22 cellular contexts compared by ENCODE assay signal in the genomic region with DNA sequence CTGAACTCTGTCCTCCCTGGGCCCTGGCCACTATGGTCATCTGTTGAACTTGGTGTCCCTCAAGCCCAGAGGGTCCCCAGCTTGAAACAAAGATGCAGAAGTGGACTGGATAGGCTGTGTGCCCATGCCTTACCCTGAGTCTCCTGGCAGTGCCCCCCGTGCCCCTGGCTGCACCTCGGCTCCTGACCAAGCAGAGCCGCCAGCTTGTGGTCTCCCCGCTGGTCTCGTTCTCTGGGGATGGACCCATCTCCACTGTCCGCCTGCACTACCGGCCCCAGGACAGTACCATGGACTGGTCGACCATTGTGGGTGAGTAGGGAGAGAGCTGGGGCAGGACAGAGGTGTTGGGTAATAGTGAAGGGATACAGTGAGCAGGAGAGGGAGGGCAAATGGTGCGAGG. TPM values are rescaled to one million over a fixed set of nuclear protein-coding genes. Genes with fewer than 3 reads are reported as not detected.
DNase-seq lines count a peak whose midpoint lies in the region; ATAC-seq, FAIRE-seq and TF ChIP-seq lines count a peak whose summit lies in the region.
"Had no signal": no experiment of that assay in that cellular context is flagged by ENCODE, and none has a peak within 500 bp of the region (broad histone marks: within the 10 kb centered on the region; RNA-seq: fewer than 3 reads in every experiment).

No MANE protein-coding gene starts in this region.

- H4K8ac ChIP-seq in H1 (ENCODE audit: extremely low read depth, insufficient read depth, low read length): peak overlapping the region; percentile 38; the same call in 1 of the 2 replicates
- no peak overlapping the region for H4K8ac ChIP-seq in neuronal stem cell (ENCODE audit: low read depth, low read length)

- H3K9me3 ChIP-seq in H1 (ENCODE audit: insufficient read depth in 2 of 2, low read depth in 1 of 2, low read length in 1 of 2) (no peaks in the 10 kb centered on the region), left lung (no peaks in the 10 kb centered on the region), neuronal stem cell (replicated peaks in 1 of 2; ENCODE audit: control insufficient read depth in 2 of 2, insufficient read depth in 1 of 2, low read depth in 1 of 2, low read length in 2 of 2) (no peaks in the 10 kb centered on the region), spleen (no peaks in the 10 kb centered on the region), HAP-1 (no peaks in the 10 kb centered on the region)
- H3K9me3 ChIP-seq: BE2C had no signal

- H3K36me3 ChIP-seq in H1 (ENCODE audit: control insufficient read depth in 2 of 4, insufficient read depth in 4 of 4, low read length in 3 of 4) (no peaks in the 10 kb centered on the region), left lung (peaks cover 0 to 32% of the 10 kb centered on the region in 2 donors), neuronal stem cell (replicated peaks in 1 of 2; ENCODE audit: control insufficient read depth in 2 of 2, insufficient read depth in 2 of 2, low read length in 2 of 2) (no peaks in the 10 kb centered on the region), spleen (peaks cover 0 to 56% (median 0%) of the 10 kb centered on the region in 6 donors), HAP-1 (replicated peaks) (no peaks in the 10 kb centered on the region)
- H3K36me3 ChIP-seq: BE2C had no signal

- no peak overlapping the region for H3K23ac ChIP-seq in H1 (ENCODE audit: insufficient read length)
- H3K23ac ChIP-seq in neuronal stem cell (ENCODE audit: low read depth, low read length, poor library complexity): no peak overlapping the region

- H3K4me3 ChIP-seq in H1 (ENCODE audit: extremely low read depth in 1 of 4, insufficient read depth in 2 of 4, low read depth in 3 of 4, low read length in 4 of 4) (no peak overlapping the region), left lung (no peak overlapping the region), neuronal stem cell (ENCODE audit: low read length in 2 of 2) (peak overlapping the region in 1 of 2 donors; percentile 16), spleen (no peak overlapping the region), HAP-1 (no peak overlapping the region)

- intact Hi-C loops in left lung (cut with DNase I) (no loop called here), spleen (cut with DNase I; ENCODE audit: low total_unique reads) (no loop called here)

- H3K14ac ChIP-seq in H1 (ENCODE audit: insufficient read length) (no peak overlapping the region), neuronal stem cell (ENCODE audit: low read length) (no peak overlapping the region)

- H4K5ac ChIP-seq in H1 (ENCODE audit: insufficient read length, low read depth, low read length): no peak overlapping the region

- H3K18ac ChIP-seq in H1 (ENCODE audit: extremely low read depth, low read length) (no peak overlapping the region), neuronal stem cell (ENCODE audit: low read length) (peak overlapping the region; percentile 42)

- H3K23me2 ChIP-seq in H1 (ENCODE audit: low read depth, low read length): no peaks in the 10 kb centered on the region

- no peak overlapping the region for H3K27ac ChIP-seq in H1 (ENCODE audit: low read depth, low read length)
- no peak overlapping the region for H3K27ac ChIP-seq in left lung
- no peak overlapping the region for H3K27ac ChIP-seq in neuronal stem cell (replicated peaks; ENCODE audit: low read length)
- peak overlapping the region in 1 of 8 donors; percentile 5 for H3K27ac ChIP-seq in spleen
- H3K27ac ChIP-seq: HL-60 had no signal

- no peak overlapping the region for H3K9ac ChIP-seq in H1 (replicated peaks in 1 of 4; ENCODE audit: extremely low read depth in 1 of 4, low read depth in 3 of 4, low read length in 3 of 4)
- H3K9ac ChIP-seq in neuronal stem cell (ENCODE audit: low read depth, low read length, poor library complexity): no peak overlapping the region

- no peak overlapping the region for H3K56ac ChIP-seq in H1 (replicated peaks; ENCODE audit: insufficient read length, low read depth, low read length)

- H3K27me3 ChIP-seq in H1 (replicated peaks in 1 of 4; ENCODE audit: control insufficient read depth in 3 of 4, extremely low read depth in 1 of 4, insufficient read depth in 3 of 4, low read length in 3 of 4) (no peaks in the 10 kb centered on the region; a peak in 1 of 7 replicates), left lung (no peaks in the 10 kb centered on the region), neuronal stem cell (ENCODE audit: control insufficient read depth in 3 of 3, insufficient read depth in 3 of 3, low read depth in 1 of 3, low read length in 3 of 3) (no peaks in the 10 kb centered on the region), spleen (replicated peaks in 1 of 7) (no peaks in the 10 kb centered on the region), HAP-1 (ENCODE audit: low read depth) (no peaks in the 10 kb centered on the region)
- H3K27me3 ChIP-seq: BE2C had no signal

- no peak for FAIRE-seq in H1 (lab: Jason Lieb, UNC)
- FAIRE-seq: A204.1, G401.6, GM12891, GM19239 had no signal

- TF ChIP-seq EP300 in H1 (IDR thresholded peaks at IDR 0.05; ENCODE audit: borderline replicate concordance in 1 of 2, low read depth in 2 of 2, low read length in 2 of 2): no peak

- no peaks in the 10 kb centered on the region for H3K79me1 ChIP-seq in H1 (ENCODE audit: low read depth, low read length)
- H3K79me1 ChIP-seq in neuronal stem cell (ENCODE audit: low read depth, low read length): no peaks in the 10 kb centered on the region

- no peak overlapping the region for H3K4ac ChIP-seq in H1 (replicated peaks; ENCODE audit: insufficient read length, low read depth, low read length)
- no peak overlapping the region for H3K4ac ChIP-seq in neuronal stem cell (ENCODE audit: low read length)

- H2BK15ac ChIP-seq in H1 (ENCODE audit: low read length): no peak overlapping the region
- no peak overlapping the region for H2BK15ac ChIP-seq in neuronal stem cell (ENCODE audit: low read length)

- no peak overlapping the region for H2AK5ac ChIP-seq in H1 (ENCODE audit: low read depth, low read length)
- H2AK5ac ChIP-seq in neuronal stem cell (ENCODE audit: low read depth, low read length): peak overlapping the region; percentile 41

- H3K4me1 ChIP-seq in H1 (replicated peaks in 1 of 4; ENCODE audit: control insufficient read depth in 3 of 4, insufficient read depth in 4 of 4, low read length in 3 of 4) (no peaks in the 10 kb centered on the region), left lung (peaks cover 0 to 6% of the 10 kb centered on the region in 2 donors), neuronal stem cell (ENCODE audit: control insufficient read depth in 2 of 2, insufficient read depth in 1 of 2, low read depth in 1 of 2, low read length in 2 of 2) (no peaks in the 10 kb centered on the region), spleen (peaks cover 0 to 32% (median 9%) of the 10 kb centered on the region in 6 donors), HAP-1 (no peaks in the 10 kb centered on the region)
- H3K4me1 ChIP-seq: BE2C had no signal

- no peak overlapping the region for H3K4me2 ChIP-seq in H1 (ENCODE audit: insufficient read depth in 1 of 2, low read depth in 2 of 2, low read length in 2 of 2)
- H3K4me2 ChIP-seq in neuronal stem cell (ENCODE audit: insufficient read depth, low read length, poor library complexity, severe bottlenecking): no peak overlapping the region

- POLR2A ChIA-PET in H1 (lab: Charles Lee; ENCODE audit: partially characterized antibody): no interaction called here

- DNase-seq in H1 (ENCODE audit: low read depth in 1 of 2, low spot score in 2 of 2): no peak
- peak; percentile 22 to 68 for DNase-seq in left lung
- no peak for DNase-seq in neuronal stem cell (ENCODE audit: low spot score)
- peak; percentile 65 for DNase-seq in spleen
- DNase-seq in HAP-1 (ENCODE audit: low spot score in 2 of 2): no peak
- DNase-seq in DMS 273 (lab: John Stamatoyannopoulos, UW; ENCODE audit: unreplicated experiment): no peak
- no peak for DNase-seq in activated T-cell treated with anti-CD3 and anti-CD28 coated beads for 4 hours
- DNase-seq in stimulated activated naive CD4-positive, alpha-beta T cell treated with Interleukin-2 at 50 U/mL for 16 hours (lab: John Stamatoyannopoulos, UW): no peak
- DNase-seq: ACHN; BE2C; C1 segment of cervical spinal cord; CD4-positive, CD25-positive, alpha-beta regulatory T cell; CD8-positive, alpha-beta memory T cell; COR-L47; HCEC 1CT had no signal

- in situ Hi-C loops in HAP-1 (cut with MboI; ENCODE audit: low sequenced_read_pairs): no loop called here

- no peak overlapping the region for H2BK20ac ChIP-seq in H1 (ENCODE audit: low read length)

- H2BK12ac ChIP-seq in H1 (ENCODE audit: low read depth, low read length) (no peak overlapping the region), neuronal stem cell (ENCODE audit: low read length) (no peak overlapping the region)

- H4K91ac ChIP-seq in H1 (replicated peaks; ENCODE audit: insufficient read length, low read length) (no peak overlapping the region), neuronal stem cell (ENCODE audit: low read depth, low read length, poor library complexity) (no peak overlapping the region)

- H2AFZ ChIP-seq in H1 (ENCODE audit: low read length) (no peak overlapping the region), neuronal stem cell (ENCODE audit: low read length) (no peak overlapping the region)

- TF ChIP-seq CTCF in H1 (IDR thresholded peaks at IDR 0.05; ENCODE audit: control extremely low read depth in 1 of 3, insufficient read depth in 1 of 3, low read depth in 1 of 3, low read length in 3 of 3): no peak
- no peak for TF ChIP-seq CTCF in left lung (IDR thresholded peaks at IDR 0.05)
- TF ChIP-seq CTCF in spleen (IDR thresholded peaks at IDR 0.05 in 8 of 11, conservative IDR thresholded peaks at IDR 0.05 in 3 of 11): no peak

- no peaks in the 10 kb centered on the region for H3K79me2 ChIP-seq in H1 (ENCODE audit: control insufficient read depth in 1 of 2, insufficient read depth in 2 of 2, low read length in 2 of 2)

- H2BK5ac ChIP-seq in H1 (ENCODE audit: low read depth, low read length) (no peak overlapping the region), neuronal stem cell (ENCODE audit: low read length) (no peak overlapping the region)

- no peak for TF ChIP-seq POLR2A in H1 (IDR thresholded peaks at IDR 0.05; ENCODE audit: control extremely low read depth in 1 of 2, low read depth in 2 of 2, low read length in 2 of 2)
- TF ChIP-seq POLR2A in spleen (IDR thresholded peaks at IDR 0.05): no peak

- TF ChIP-seq RAD21 in H1 (IDR thresholded peaks at IDR 0.05 in 1 of 2, conservative IDR thresholded peaks at IDR 0.05 in 1 of 2; ENCODE audit: low read depth in 2 of 2, low read length in 2 of 2): no peak

- no peaks in the 10 kb centered on the region for H4K20me1 ChIP-seq in H1 (replicated peaks in 1 of 2; ENCODE audit: control insufficient read depth in 1 of 2, insufficient read depth in 2 of 2, low read length in 2 of 2)

- WGBS in H1 (ENCODE audit: extremely low coverage in 1 of 2, insufficient coverage in 1 of 2, insufficient read length in 1 of 2, insufficient replicate concordance in 2 of 2, low coverage in 1 of 2, low lambda C conversion rate in 2 of 2, missing lambda C conversion rate in 1 of 2), 2 experiments: 86% methylated on average over 9 of the region's 9 CpGs; no CpG with 5 or more reads in 1 of the 2 experiments
- WGBS in neuronal stem cell (ENCODE audit: extremely low coverage in 2 of 2, insufficient read length in 2 of 2, insufficient replicate concordance in 1 of 2), 2 donors: no CpG with 5 or more reads among the region's 9 CpGs
- 87 to 94% (median 92%) methylated on average over 9 of the region's 9 CpGs for WGBS in spleen, 5 donors

- H2BK120ac ChIP-seq in H1 (replicated peaks; ENCODE audit: low read depth, low read length) (no peak overlapping the region), neuronal stem cell (ENCODE audit: low read depth, low read length) (no peak overlapping the region)

- CTCF ChIA-PET in H1 (lab: Charles Lee; ENCODE audit: partially characterized antibody): interaction anchor here (0.8 to 2.4 kb wide), 4 partner anchors 18 to 242 kb away, joined by 3 to 5 read pairs (median 4); no protein-coding TSS in a partner anchor

- ATAC-seq in left lung: no peak

RNA-seq across cellular contexts. Expression of a gene that starts 10.7 kb away (rescaled TPM):
- 2.2 and 2.7 TPM in 2 replicates for total RNA-seq in H1 (2021; fragmentation: NEBNext Ultra II Directional; extraction: Animal tissue kit (Norgen Biotek cat#: 25700))
- polyA plus RNA-seq in H1 (2011; rRNA removed) (0.74 and 1.5 TPM in 2 replicates), spleen (10 to 100 TPM in 1 of 3 donors, 1 to 10 TPM in 2; 4.9 to 17.4 (median 7.0) TPM)
- 1.2 TPM for polyA plus RNA-seq in H1 (2011; cell fraction: cytosol; rRNA removed)
- polyA plus RNA-seq in H1 (2011; cell fraction: nucleus; rRNA removed): 3.8 TPM
- 1.1 to 1.7 TPM (median 1.6 TPM) in 4 replicates for polyA plus RNA-seq in H1 (2012, experiment 1 of 2)
- polyA plus RNA-seq in H1 (2012, experiment 2 of 2): 1.4 TPM
- polyA plus RNA-seq in H1 (2013, experiment 1 of 2): 5.6 TPM
- polyA plus RNA-seq in H1 (2013, experiment 2 of 2): 4.5 TPM
- 1.7 and 1.9 TPM in 2 replicates for polyA minus RNA-seq in H1 (2011; rRNA and poly(A)+ RNA removed)
- polyA minus RNA-seq in H1 (2011; cell fraction: cytosol; rRNA and poly(A)+ RNA removed): 5.9 TPM
- 3.0 TPM for polyA minus RNA-seq in H1 (2011; cell fraction: nucleus; rRNA and poly(A)+ RNA removed)
- total RNA-seq in left lung (10 to 100 TPM; 38.5 to 67.8 TPM), spleen (10 to 100 TPM; 45.0 to 81.8 (median 65.4) TPM)
- polyA plus RNA-seq in neuronal stem cell (2013, experiment 1 of 2): 0.10 TPM
- 0.14 TPM for polyA plus RNA-seq in neuronal stem cell (2013, experiment 2 of 2)
- polyA plus RNA-seq: CD4-positive, CD25-positive, alpha-beta regulatory T cell; CD8-positive, alpha-beta memory T cell had no signal

RNA-seq across cellular contexts. Expression of a gene that starts 26.1 kb away (rescaled TPM):
- not detected in 2 replicates for total RNA-seq in H1 (2021; fragmentation: NEBNext Ultra II Directional; extraction: Animal tissue kit (Norgen Biotek cat#: 25700))
- polyA plus RNA-seq in H1 (2011; rRNA removed) (0.08 and 0.11 TPM in 2 replicates), spleen (not detected)
- polyA plus RNA-seq in H1 (2011; cell fraction: cytosol; rRNA removed): not detected
- 0.07 TPM for polyA plus RNA-seq in H1 (2011; cell fraction: nucleus; rRNA removed)
- 0.27 to 0.55 TPM (median 0.43 TPM) in 3 of 4 replicates, not detected in the other for polyA plus RNA-seq in H1 (2012, experiment 1 of 2)
- not detected for polyA plus RNA-seq in H1 (2012, experiment 2 of 2)
- 0.04 TPM for polyA plus RNA-seq in H1 (2013, experiment 1 of 2)
- 0.09 TPM for polyA plus RNA-seq in H1 (2013, experiment 2 of 2)
- 0.15 TPM in 1 of 2 replicates, not detected in the other for polyA minus RNA-seq in H1 (2011; rRNA and poly(A)+ RNA removed)
- polyA minus RNA-seq in H1 (2011; cell fraction: cytosol; rRNA and poly(A)+ RNA removed): not detected
- polyA minus RNA-seq in H1 (2011; cell fraction: nucleus; rRNA and poly(A)+ RNA removed): not detected
- total RNA-seq in left lung (under 1 TPM; 0.24 to 0.67 TPM), spleen (1 to 10 TPM in 4 of 7 donors, under 1 TPM in 2, not detected in 1; 0.47 to 2.2 (median 1.3) TPM)
- not detected for polyA plus RNA-seq in neuronal stem cell (2013, experiment 1 of 2)
- not detected for polyA plus RNA-seq in neuronal stem cell (2013, experiment 2 of 2)
- total RNA-seq: CD8-positive, alpha-beta memory T cell; H4; HT1080 had no signal
- polyA plus RNA-seq: CD4-positive, CD25-positive, alpha-beta regulatory T cell; CD8-positive, alpha-beta memory T cell had no signal

RNA-seq across cellular contexts. Expression of a gene that starts 26.1 kb away (rescaled TPM):
- 10.6 and 12.0 TPM in 2 replicates for total RNA-seq in H1 (2021; fragmentation: NEBNext Ultra II Directional; extraction: Animal tissue kit (Norgen Biotek cat#: 25700))
- polyA plus RNA-seq in H1 (2011; rRNA removed) (27.9 and 29.9 TPM in 2 replicates), spleen (not detected)
- 25.0 TPM for polyA plus RNA-seq in H1 (2011; cell fraction: cytosol; rRNA removed)
- polyA plus RNA-seq in H1 (2011; cell fraction: nucleus; rRNA removed): 10.0 TPM
- 10.1 to 12.6 TPM (median 10.7 TPM) in 4 replicates for polyA plus RNA-seq in H1 (2012, experiment 1 of 2)
- 13.0 TPM for polyA plus RNA-seq in H1 (2012, experiment 2 of 2)
- 13.8 TPM for polyA plus RNA-seq in H1 (2013, experiment 1 of 2)
- 16.0 TPM for polyA plus RNA-seq in H1 (2013, experiment 2 of 2)
- 14.1 and 15.4 TPM in 2 replicates for polyA minus RNA-seq in H1 (2011; rRNA and poly(A)+ RNA removed)
- polyA minus RNA-seq in H1 (2011; cell fraction: cytosol; rRNA and poly(A)+ RNA removed): 5.4 TPM
- polyA minus RNA-seq in H1 (2011; cell fraction: nucleus; rRNA and poly(A)+ RNA removed): 5.0 TPM
- total RNA-seq in left lung (10 to 100 TPM; 13.1 to 22.5 TPM), spleen (not detected)
- polyA plus RNA-seq in neuronal stem cell (2013, experiment 1 of 2): 0.03 TPM
- 0.10 TPM for polyA plus RNA-seq in neuronal stem cell (2013, experiment 2 of 2)
- total RNA-seq: CD4-positive, CD25-positive, alpha-beta regulatory T cell; CD8-positive, alpha-beta memory T cell; H4; HT1080 had no signal
- polyA plus RNA-seq: CD4-positive, CD25-positive, alpha-beta regulatory T cell; CD8-positive, alpha-beta memory T cell had no signal

RNA-seq across cellular contexts. Expression of a gene that starts 41.7 kb away (rescaled TPM):
- 24.6 and 26.5 TPM in 2 replicates for total RNA-seq in H1 (2021; fragmentation: NEBNext Ultra II Directional; extraction: Animal tissue kit (Norgen Biotek cat#: 25700))
- 46.7 and 54.2 TPM in 2 replicates for polyA plus RNA-seq in H1 (2011; rRNA removed)
- polyA plus RNA-seq in H1 (2011; cell fraction: cytosol; rRNA removed): 46.6 TPM
- polyA plus RNA-seq in H1 (2011; cell fraction: nucleus; rRNA removed): 76.7 TPM
- 14.5 to 42.9 TPM (median 25.8 TPM) in 4 replicates for polyA plus RNA-seq in H1 (2012, experiment 1 of 2)
- polyA plus RNA-seq in H1 (2012, experiment 2 of 2): 26.3 TPM
- polyA plus RNA-seq in H1 (2013, experiment 1 of 2): 15.4 TPM
- polyA plus RNA-seq in H1 (2013, experiment 2 of 2): 16.1 TPM
- 22.8 and 31.0 TPM in 2 replicates for polyA minus RNA-seq in H1 (2011; rRNA and poly(A)+ RNA removed)
- polyA minus RNA-seq in H1 (2011; cell fraction: cytosol; rRNA and poly(A)+ RNA removed): 25.0 TPM
- 20.6 TPM for polyA minus RNA-seq in H1 (2011; cell fraction: nucleus; rRNA and poly(A)+ RNA removed)
- 100 to 1,000 TPM; 104 to 202 TPM for total RNA-seq in left lung
- polyA plus RNA-seq in neuronal stem cell (2013, experiment 1 of 2): 0.25 TPM
- 0.21 TPM for polyA plus RNA-seq in neuronal stem cell (2013, experiment 2 of 2)
- not detected for total RNA-seq in spleen
- polyA plus RNA-seq in spleen: under 1 TPM in 2 of 3 donors, not detected in 1; 0.05 to 0.06 TPM
- total RNA-seq: CD4-positive, CD25-positive, alpha-beta regulatory T cell; CD8-positive, alpha-beta memory T cell; H4; HT1080 had no signal
- polyA plus RNA-seq: CD4-positive, CD25-positive, alpha-beta regulatory T cell; CD8-positive, alpha-beta memory T cell had no signal

RNA-seq across cellular contexts. Expression of a gene that starts 47.3 kb away (rescaled TPM):
- total RNA-seq in H1 (2021; fragmentation: NEBNext Ultra II Directional; extraction: Animal tissue kit (Norgen Biotek cat#: 25700)): 221 and 252 TPM in 2 replicates
- polyA plus RNA-seq in H1 (2011; rRNA removed) (214 and 350 TPM in 2 replicates), spleen (10 to 100 TPM in 1 of 3 donors, 1 to 10 TPM in 2; 2.1 to 25.9 (median 7.0) TPM)
- polyA plus RNA-seq in H1 (2011; cell fraction: cytosol; rRNA removed): 234 TPM
- polyA plus RNA-seq in H1 (2011; cell fraction: nucleus; rRNA removed): 399 TPM
- polyA plus RNA-seq in H1 (2012, experiment 1 of 2): 231 to 283 TPM (median 258 TPM) in 4 replicates
- polyA plus RNA-seq in H1 (2012, experiment 2 of 2): 321 TPM
- polyA plus RNA-seq in H1 (2013, experiment 1 of 2): 136 TPM
- polyA plus RNA-seq in H1 (2013, experiment 2 of 2): 131 TPM
- 219 and 368 TPM in 2 replicates for polyA minus RNA-seq in H1 (2011; rRNA and poly(A)+ RNA removed)
- polyA minus RNA-seq in H1 (2011; cell fraction: cytosol; rRNA and poly(A)+ RNA removed): 160 TPM
- 98.7 TPM for polyA minus RNA-seq in H1 (2011; cell fraction: nucleus; rRNA and poly(A)+ RNA removed)
- total RNA-seq in left lung (10 to 100 TPM in 1 of 2 donors, 1 to 10 TPM in 1; 7.9 to 18.0 TPM), spleen (10 to 100 TPM in 4 of 7 donors, 1 to 10 TPM in 3; 3.8 to 18.4 (median 12.5) TPM)
- polyA plus RNA-seq in neuronal stem cell (2013, experiment 1 of 2): 166 TPM
- 165 TPM for polyA plus RNA-seq in neuronal stem cell (2013, experiment 2 of 2)

Comparison
In these comparisons a context has a peak if more than half of its experiments do, and no peak if none do; other contexts are left out.
1. DNase-seq: peak in left lung (2 of 2) and spleen (single experiment); none in H1 (0 of 2), neuronal stem cell (single experiment), HAP-1 (0 of 2), DMS 273 (single experiment), activated T-cell treated with anti-CD3 and anti-CD28 coated beads for 4 hours (single experiment) and stimulated activated naive CD4-positive, alpha-beta T cell treated with Interleukin-2 at 50 U/mL for 16 hours (single experiment).
2. RNA of a gene that starts 10.7 kb away (total RNA-seq): 38.5 to 67.8 TPM in left lung and 45.0 to 81.8 TPM in spleen; 2.2 to 2.7 TPM in H1; every median in the first group is over 10 times any median in the second.